ENCODE assay signal across 2 cellular contexts in the genomic region with DNA sequence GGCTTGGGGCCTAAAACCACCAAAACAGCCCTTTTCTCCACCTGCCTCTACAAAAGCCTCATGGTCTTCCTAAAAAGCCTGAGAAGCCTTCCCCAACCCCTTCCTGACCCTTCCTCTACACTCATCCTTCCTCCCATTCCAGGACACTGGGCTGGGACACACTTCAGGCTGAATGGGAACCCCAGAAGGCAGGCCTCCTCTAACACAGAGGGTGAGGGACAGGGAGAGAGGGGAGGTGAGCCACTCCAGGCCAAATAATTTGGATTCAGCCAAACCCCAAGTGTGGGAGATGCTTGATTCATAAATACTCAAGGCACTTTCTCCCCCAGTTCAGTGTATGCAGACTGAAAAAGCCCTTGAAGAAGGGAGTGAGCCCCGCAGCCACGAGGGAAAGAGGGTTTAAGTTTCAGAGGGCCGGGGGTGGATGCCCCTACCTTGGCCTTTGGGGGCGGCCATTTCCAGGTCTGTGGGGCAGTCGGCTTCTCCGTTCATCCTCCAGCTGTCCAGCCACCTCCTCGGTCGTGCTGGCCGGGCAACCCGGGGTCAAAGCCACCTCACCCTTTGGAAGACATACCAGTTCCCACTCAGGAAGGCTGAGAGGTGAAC.
TF ChIP-seq lines count a peak whose summit lies in the region.

No MANE protein-coding gene starts in this region.

TF ChIP-seq in SK-N-SH, 30 proteins besides CTCF, POLR2A, EP300 and RAD21 (continued from another document):
- TF ChIP-seq, protein P1, sequence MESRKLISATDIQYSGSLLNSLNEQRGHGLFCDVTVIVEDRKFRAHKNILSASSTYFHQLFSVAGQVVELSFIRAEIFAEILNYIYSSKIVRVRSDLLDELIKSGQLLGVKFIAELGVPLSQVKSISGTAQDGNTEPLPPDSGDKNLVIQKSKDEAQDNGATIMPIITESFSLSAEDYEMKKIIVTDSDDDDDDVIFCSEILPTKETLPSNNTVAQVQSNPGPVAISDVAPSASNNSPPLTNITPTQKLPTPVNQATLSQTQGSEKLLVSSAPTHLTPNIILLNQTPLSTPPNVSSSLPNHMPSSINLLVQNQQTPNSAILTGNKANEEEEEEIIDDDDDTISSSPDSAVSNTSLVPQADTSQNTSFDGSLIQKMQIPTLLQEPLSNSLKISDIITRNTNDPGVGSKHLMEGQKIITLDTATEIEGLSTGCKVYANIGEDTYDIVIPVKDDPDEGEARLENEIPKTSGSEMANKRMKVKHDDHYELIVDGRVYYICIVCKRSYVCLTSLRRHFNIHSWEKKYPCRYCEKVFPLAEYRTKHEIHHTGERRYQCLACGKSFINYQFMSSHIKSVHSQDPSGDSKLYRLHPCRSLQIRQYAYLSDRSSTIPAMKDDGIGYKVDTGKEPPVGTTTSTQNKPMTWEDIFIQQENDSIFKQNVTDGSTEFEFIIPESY (IDR thresholded peaks at IDR 0.05; ENCODE audit: borderline replicate concordance, low read depth): no peak
- TF ChIP-seq GABPA (IDR thresholded peaks at IDR 0.05; ENCODE audit: low read depth) (no peak), TEAD4 (IDR thresholded peaks at IDR 0.05; ENCODE audit: borderline replicate concordance, insufficient read depth) (no peak), TCF12 (IDR thresholded peaks at IDR 0.05) (no peak), YY1 (IDR thresholded peaks at IDR 0.05; ENCODE audit: low read depth) (no peak), POLR2AphosphoS5 (IDR thresholded peaks at IDR 0.05; ENCODE audit: low read depth, low read length) (no peak), IRF3 (IDR thresholded peaks at IDR 0.05; ENCODE audit: low read depth, low read length) (no peak), PBX3 (IDR thresholded peaks at IDR 0.05) (no peak)

TF ChIP-seq in SK-N-SH treated with all-trans-retinoic acid at 6 μM for 48 hours, 23 proteins besides CTCF, POLR2A, EP300 and RAD21:
- TF ChIP-seq, protein P2, sequence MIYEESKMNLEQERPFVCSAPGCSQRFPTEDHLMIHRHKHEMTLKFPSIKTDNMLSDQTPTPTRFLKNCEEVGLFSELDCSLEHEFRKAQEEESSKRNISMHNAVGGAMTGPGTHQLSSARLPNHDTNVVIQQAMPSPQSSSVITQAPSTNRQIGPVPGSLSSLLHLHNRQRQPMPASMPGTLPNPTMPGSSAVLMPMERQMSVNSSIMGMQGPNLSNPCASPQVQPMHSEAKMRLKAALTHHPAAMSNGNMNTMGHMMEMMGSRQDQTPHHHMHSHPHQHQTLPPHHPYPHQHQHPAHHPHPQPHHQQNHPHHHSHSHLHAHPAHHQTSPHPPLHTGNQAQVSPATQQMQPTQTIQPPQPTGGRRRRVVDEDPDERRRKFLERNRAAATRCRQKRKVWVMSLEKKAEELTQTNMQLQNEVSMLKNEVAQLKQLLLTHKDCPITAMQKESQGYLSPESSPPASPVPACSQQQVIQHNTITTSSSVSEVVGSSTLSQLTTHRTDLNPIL (CRISPR knock-in tag; IDR thresholded peaks at IDR 0.05; ENCODE audit: low read depth): no peak
- TF ChIP-seq, protein P3, sequence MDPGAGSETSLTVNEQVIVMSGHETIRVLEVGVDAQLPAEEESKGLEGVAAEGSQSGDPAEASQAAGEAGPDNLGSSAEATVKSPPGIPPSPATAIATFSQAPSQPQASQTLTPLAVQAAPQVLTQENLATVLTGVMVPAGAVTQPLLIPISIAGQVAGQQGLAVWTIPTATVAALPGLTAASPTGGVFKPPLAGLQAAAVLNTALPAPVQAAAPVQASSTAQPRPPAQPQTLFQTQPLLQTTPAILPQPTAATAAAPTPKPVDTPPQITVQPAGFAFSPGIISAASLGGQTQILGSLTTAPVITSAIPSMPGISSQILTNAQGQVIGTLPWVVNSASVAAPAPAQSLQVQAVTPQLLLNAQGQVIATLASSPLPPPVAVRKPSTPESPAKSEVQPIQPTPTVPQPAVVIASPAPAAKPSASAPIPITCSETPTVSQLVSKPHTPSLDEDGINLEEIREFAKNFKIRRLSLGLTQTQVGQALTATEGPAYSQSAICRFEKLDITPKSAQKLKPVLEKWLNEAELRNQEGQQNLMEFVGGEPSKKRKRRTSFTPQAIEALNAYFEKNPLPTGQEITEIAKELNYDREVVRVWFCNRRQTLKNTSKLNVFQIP (CRISPR knock-in tag; IDR thresholded peaks at IDR 0.05; ENCODE audit: borderline replicate concordance, low read depth): no peak
- no peak for TF ChIP-seq ZFP30 (CRISPR knock-in tag; IDR thresholded peaks at IDR 0.05)
- no peak for TF ChIP-seq CSRNP3 (CRISPR knock-in tag; IDR thresholded peaks at IDR 0.05)
- no peak for TF ChIP-seq GLIS3 (CRISPR knock-in tag; IDR thresholded peaks at IDR 0.05)
- TF ChIP-seq RARB (CRISPR knock-in tag; IDR thresholded peaks at IDR 0.05): no peak
- TF ChIP-seq TSHZ2 (CRISPR knock-in tag; IDR thresholded peaks at IDR 0.05): no peak
- no peak for TF ChIP-seq ZNF8 (CRISPR knock-in tag; IDR thresholded peaks at IDR 0.05)
- no peak for TF ChIP-seq ZNF565 (CRISPR knock-in tag; conservative IDR thresholded peaks at IDR 0.05; ENCODE audit: low read depth)
- TF ChIP-seq TCF4 (CRISPR knock-in tag; IDR thresholded peaks at IDR 0.05; ENCODE audit: borderline replicate concordance): no peak
